ENCODE assay signal across 8 cellular contexts in the genomic region with DNA sequence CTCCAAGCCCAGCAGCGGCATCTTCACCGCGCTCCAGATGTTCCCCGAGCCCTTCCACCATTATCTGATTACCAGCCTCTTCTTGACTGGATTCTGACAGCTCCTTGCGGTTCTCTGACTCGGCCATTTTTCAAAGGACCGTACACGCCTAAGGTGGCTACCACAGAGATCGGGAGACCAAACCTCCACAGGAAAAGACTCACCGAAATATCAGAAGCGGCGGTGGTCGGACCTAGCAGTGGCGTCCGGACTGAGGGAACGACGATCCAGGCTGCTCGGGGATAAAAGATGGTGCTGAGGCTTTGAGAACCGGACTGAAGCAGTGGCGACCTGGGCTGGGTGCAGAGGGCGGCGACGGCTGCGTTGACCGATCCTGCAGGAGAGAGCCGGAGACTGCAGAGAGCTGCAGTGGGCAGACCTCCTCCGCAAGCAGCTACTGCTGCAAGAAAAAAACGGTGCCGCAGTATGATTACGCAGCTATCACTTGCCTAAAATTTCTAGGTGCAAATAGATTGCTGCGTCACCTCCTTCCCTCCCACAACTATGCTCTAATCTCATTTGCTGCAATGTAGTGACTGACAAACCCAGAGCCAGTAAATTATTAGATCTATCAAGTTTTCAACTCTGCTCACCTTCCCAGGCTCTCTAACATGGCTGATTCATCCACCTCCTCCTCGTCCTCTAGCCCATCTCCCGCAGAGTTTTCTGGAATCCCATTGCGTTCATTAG. TPM values are rescaled to one million over a fixed set of nuclear protein-coding genes. Genes with fewer than 3 reads are reported as not detected.
A peak's percentile ranks its signal among the peaks of the same experiment; 100 is the strongest.
DNase-seq lines count a peak whose midpoint lies in the region; ATAC-seq, FAIRE-seq and TF ChIP-seq lines count a peak whose summit lies in the region.

TSS of gene NAP1L2 (minus strand) at position 486 of the 729 bp plus-strand sequence. CDS start at position 127, 359 bp downstream.

- peaks cover 61% of the 10 kb centered on the region for H3K27me3 Mint-ChIP-seq in MCF 10A (ENCODE audit: insufficient read depth, unreplicated experiment)

- H3K4me1 ChIP-seq in iPS-20b (ENCODE audit: insufficient read depth, low read length) (no peaks in the 10 kb centered on the region; the same call in 1 of the 2 replicates), gastrocnemius medialis (no peaks in the 10 kb centered on the region)

- peak; percentile 68; the same call in 1 of the 2 replicates for TF ChIP-seq POLR2A in GM12892 (IDR thresholded peaks at IDR 0.05; ENCODE audit: low read depth, low read length)
- peak in 1 of 2 donors; percentile 16 for TF ChIP-seq POLR2A in gastrocnemius medialis (IDR thresholded peaks at IDR 0.05)

- ATAC-seq in HG02852 (IDR thresholded peaks at IDR 0.05; ENCODE audit: unreplicated experiment) (peak; percentile 93), gastrocnemius medialis (peak; percentile 62 to 73)

- POLR2A ChIA-PET in MCF 10A (lab: Yijun Ruan, JAX), result no interaction called here

- H3K27ac Mint-ChIP-seq in MCF 10A (ENCODE audit: low read depth, unreplicated experiment), result no peak within 1 kb of the TSS

- H3K36me3 ChIP-seq in iPS-20b (ENCODE audit: insufficient read depth, low read depth, low read length), result no peaks in the 10 kb centered on the region
- no peaks in the 10 kb centered on the region for H3K36me3 ChIP-seq in gastrocnemius medialis

- no peaks in the 10 kb centered on the region for H3K4me1 Mint-ChIP-seq in MCF 10A (ENCODE audit: insufficient read depth, unreplicated experiment)

- H3K4me3 ChIP-seq in iPS-20b (ENCODE audit: low read length) (peak within 1 kb of the TSS; percentile 91), gastrocnemius medialis (peak within 1 kb of the TSS; percentile 47 to 54 (median 48))

- peak; percentile 91 for FAIRE-seq in GM12892 (lab: Jason Lieb, UNC)

- H3K36me3 Mint-ChIP-seq in MCF 10A (ENCODE audit: insufficient read depth, unreplicated experiment), result no peaks in the 10 kb centered on the region

- H3K27ac ChIP-seq in iPS-20b (ENCODE audit: low read length), result no peak within 1 kb of the TSS
- peak within 1 kb of the TSS in 1 of 4 donors; percentile 26 for H3K27ac ChIP-seq in gastrocnemius medialis

- no peaks in the 10 kb centered on the region for H3K9me3 Mint-ChIP-seq in MCF 10A (ENCODE audit: unreplicated experiment)

- BruUV-seq in MCF 10A (replicated peaks; lab: Mats Ljungman, UMichigan), result no TSS peak

- intact Hi-C loops in MCF 10A (cut with micrococcal nuclease), result no loop called here
- intact Hi-C loops in gastrocnemius medialis (cut with DNase I; ENCODE audit: low total_unique reads), result no loop called here

- CTCF ChIA-PET in MCF 10A (lab: Yijun Ruan, JAX), result no interaction called here

- H3K9ac ChIP-seq in iPS-20b (ENCODE audit: low read depth, low read length), result peak within 1 kb of the TSS; percentile 81; the same call in 1 of the 2 replicates

- H3K4me3 Mint-ChIP-seq in MCF 10A (ENCODE audit: unreplicated experiment), result peak within 1 kb of the TSS; percentile 54

- H3K9me3 ChIP-seq in iPS-20b (ENCODE audit: insufficient read depth, low read depth, low read length) (no peaks in the 10 kb centered on the region), gastrocnemius medialis (peaks cover 0 to 3% (median 0%) of the 10 kb centered on the region in 3 donors)

- no peak for TF ChIP-seq CTCF in MCF 10A (IDR thresholded peaks at IDR 0.05; ENCODE audit: unreplicated experiment)
- TF ChIP-seq CTCF in gastrocnemius medialis (IDR thresholded peaks at IDR 0.05 in 4 of 5, conservative IDR thresholded peaks at IDR 0.05 in 1 of 5), result no peak

- H3K27me3 ChIP-seq in iPS-20b (ENCODE audit: insufficient read depth, low read length), result no peaks in the 10 kb centered on the region
- no peaks in the 10 kb centered on the region for H3K27me3 ChIP-seq in gastrocnemius medialis

- DNase-seq in GM12892 (ENCODE audit: insufficient read length) (no peak), SW 1271 (lab: John Stamatoyannopoulos, UW) (peak; percentile 1 to 66), MCF 10A (ENCODE audit: unreplicated experiment) (no peak), gastrocnemius medialis (no peak), HPDE6-E6E7 (ENCODE audit: extremely low spot score) (no peak), NCI-H1436 (lab: John Stamatoyannopoulos, UW) (no peak)

- in situ Hi-C loops in gastrocnemius medialis (cut with MboI; ENCODE audit: low sequenced_read_pairs in 4 of 4), result no loop called here

RNA-seq across cellular contexts. Expression of gene NAP1L2, which starts in this region (rescaled TPM):
- polyA plus RNA-seq in GM12892 (2012; ENCODE audit: missing spikeins), result 3.6 TPM
- total RNA-seq in MCF 10A (2022), result not detected in 2 replicates
- 1 to 10 TPM in 1 of 4 donors, under 1 TPM in 3; 0.22 to 1.1 (median 0.65) TPM for total RNA-seq in gastrocnemius medialis

Comparison
In these comparisons a context has a peak if more than half of its experiments do, and no peak if none do; other contexts are left out.
1. DNase-seq: peak in SW 1271 (2 of 2); none in GM12892 (single experiment), MCF 10A (single experiment), gastrocnemius medialis (0 of 2), HPDE6-E6E7 (single experiment) and NCI-H1436 (single experiment).